In the genomic region with DNA sequence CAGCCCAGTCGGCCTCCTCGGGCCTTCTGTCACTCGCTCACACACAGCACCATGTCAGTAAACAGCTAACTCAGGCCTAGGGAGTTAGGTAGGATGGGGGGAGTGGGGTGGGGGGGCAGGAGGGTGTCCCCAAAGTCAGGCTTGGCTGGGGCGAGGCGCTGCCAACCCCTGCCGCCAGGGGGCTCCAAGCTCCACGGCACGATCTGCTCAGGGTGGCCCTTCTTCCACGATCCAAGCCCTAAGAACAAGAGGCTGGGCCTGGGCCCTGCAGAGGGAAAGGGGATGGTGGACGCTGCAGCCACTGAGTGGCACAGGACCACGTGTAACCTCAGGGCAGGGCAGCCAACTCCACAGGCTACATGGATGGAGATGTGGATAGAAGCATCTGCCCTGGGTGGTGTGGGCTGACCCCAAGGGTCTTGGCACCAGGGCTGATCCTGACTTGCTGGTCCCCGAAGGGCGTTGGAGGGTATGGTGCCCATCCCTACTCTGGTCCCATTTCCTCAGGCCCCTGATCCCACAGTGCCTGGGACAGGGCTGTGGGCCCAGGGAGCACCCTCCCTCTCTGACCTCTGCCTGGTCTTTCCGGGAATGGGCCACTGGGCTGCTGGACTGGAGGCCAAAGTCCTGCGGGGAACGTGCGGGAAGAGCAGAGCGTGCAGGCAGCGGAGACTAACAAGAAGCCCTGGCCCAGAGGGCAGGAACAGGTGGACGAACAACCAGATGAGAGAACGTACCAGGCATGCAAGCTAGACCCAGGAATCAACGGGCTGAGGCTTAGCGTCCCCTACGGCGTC, we compare ENCODE assay signal across 1 cellular context.
TF ChIP-seq lines count a peak whose summit lies in the region.

No MANE protein-coding gene starts in this region.

TF ChIP-seq in A549, 52 proteins besides CTCF, POLR2A, EP300 and RAD21 (continued from another document):
- TF ChIP-seq, protein P1, sequence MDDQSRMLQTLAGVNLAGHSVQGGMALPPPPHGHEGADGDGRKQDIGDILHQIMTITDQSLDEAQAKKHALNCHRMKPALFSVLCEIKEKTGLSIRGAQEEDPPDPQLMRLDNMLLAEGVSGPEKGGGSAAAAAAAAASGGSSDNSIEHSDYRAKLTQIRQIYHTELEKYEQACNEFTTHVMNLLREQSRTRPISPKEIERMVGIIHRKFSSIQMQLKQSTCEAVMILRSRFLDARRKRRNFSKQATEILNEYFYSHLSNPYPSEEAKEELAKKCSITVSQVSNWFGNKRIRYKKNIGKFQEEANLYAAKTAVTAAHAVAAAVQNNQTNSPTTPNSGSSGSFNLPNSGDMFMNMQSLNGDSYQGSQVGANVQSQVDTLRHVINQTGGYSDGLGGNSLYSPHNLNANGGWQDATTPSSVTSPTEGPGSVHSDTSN (IDR thresholded peaks at IDR 0.05) = no peak
- TF ChIP-seq CBX2 (IDR thresholded peaks at IDR 0.05; ENCODE audit: borderline replicate concordance, low read depth) = no peak
- no peak for TF ChIP-seq POLR2AphosphoS2 (conservative IDR thresholded peaks at IDR 0.05; ENCODE audit: low read length)
- TF ChIP-seq MAX (IDR thresholded peaks at IDR 0.05) = no peak
